Comparison of ENCODE assay signal across 26 cellular contexts in genomic region chr12:130934753-130935152, GRCh38. TPM values are rescaled to one million over a fixed set of nuclear protein-coding genes. Genes with fewer than 3 reads are reported as not detected.
DNase-seq lines count a peak whose midpoint lies in the region; ATAC-seq and TF ChIP-seq lines count a peak whose summit lies in the region.
"Had no signal": no experiment of that assay in that cellular context is flagged by ENCODE, and none has a peak within 500 bp of the region (broad histone marks: within the 10 kb centered on the region; RNA-seq: fewer than 3 reads in every experiment).

No MANE protein-coding gene starts in this region.

- no peaks in the 10 kb centered on the region for H3K36me3 ChIP-seq in HEK293 (ENCODE audit: control insufficient read depth in 2 of 2, insufficient read depth in 1 of 2, low read length in 2 of 2)
- H3K36me3 ChIP-seq: BE2C, BLaER1 had no signal

- no peak overlapping the region for H3K4me3 ChIP-seq in HEK293 (ENCODE audit: low read depth, low read length)
- H3K4me3 ChIP-seq: BLaER1, GM12878 had no signal

- peaks cover 2% of the 10 kb centered on the region for H3K4me1 Mint-ChIP-seq in T-helper 17 cell
- no peaks in the 10 kb centered on the region for H3K4me1 Mint-ChIP-seq in progenitor cell of endocrine pancreas (ENCODE audit: low read depth)
- H3K4me1 Mint-ChIP-seq in activated CD8-positive, alpha-beta memory T cell treated with anti-CD3 and anti-CD28 coated beads, Interleukin-2, amount 10 ng/mL, durations not matched to agents 7 days and 5 days: no peaks in the 10 kb centered on the region

- H3K27ac Mint-ChIP-seq in T-helper 17 cell (peak overlapping the region; percentile 59), progenitor cell of endocrine pancreas (peak overlapping the region; percentile 22)
- no peak overlapping the region for H3K27ac Mint-ChIP-seq in activated CD8-positive, alpha-beta memory T cell treated with anti-CD3 and anti-CD28 coated beads, Interleukin-2, amount 10 ng/mL, durations not matched to agents 7 days and 5 days
- H3K27ac Mint-ChIP-seq: CD14-positive monocyte; CD4-positive, alpha-beta memory T cell; CD8-positive, alpha-beta memory T cell had no signal

- no peak for ATAC-seq in T-helper 17 cell
- no peak for ATAC-seq in activated CD8-positive, alpha-beta memory T cell treated with anti-CD3 and anti-CD28 coated beads, Interleukin-2, amount 10 ng/mL, durations not matched to agents 7 days and 5 days
- ATAC-seq: GM12878 had no signal

- H3K27ac ChIP-seq in HEK293 (ENCODE audit: extremely low read depth, low read depth, low read length): no peak overlapping the region
- H3K27ac ChIP-seq: BLaER1 had no signal

- no peak overlapping the region for H3K4me3 Mint-ChIP-seq in T-helper 17 cell
- no peak overlapping the region for H3K4me3 Mint-ChIP-seq in progenitor cell of endocrine pancreas (ENCODE audit: low read depth)
- no peak overlapping the region for H3K4me3 Mint-ChIP-seq in activated CD8-positive, alpha-beta memory T cell treated with anti-CD3 and anti-CD28 coated beads, Interleukin-2, amount 10 ng/mL, durations not matched to agents 7 days and 5 days
- H3K4me3 Mint-ChIP-seq: CD4-positive, alpha-beta memory T cell; CD4-positive, CD25-positive, alpha-beta regulatory T cell; CD8-positive, alpha-beta memory T cell had no signal

- POLR2A ChIA-PET in HEK293 (lab: Yijun Ruan, JAX): no interaction called here

- H3K36me3 Mint-ChIP-seq in T-helper 17 cell (ENCODE audit: low read depth) (peaks cover 4% of the 10 kb centered on the region), progenitor cell of endocrine pancreas (ENCODE audit: insufficient read depth) (peaks cover 2% of the 10 kb centered on the region)
- peaks cover 2% of the 10 kb centered on the region for H3K36me3 Mint-ChIP-seq in activated CD8-positive, alpha-beta memory T cell treated with anti-CD3 and anti-CD28 coated beads, Interleukin-2, amount 10 ng/mL, durations not matched to agents 7 days and 5 days
- H3K36me3 Mint-ChIP-seq: CD14-positive monocyte; CD4-positive, CD25-positive, alpha-beta regulatory T cell had no signal

- DNase-seq in T-helper 17 cell: no peak
- peak; percentile 36 for DNase-seq in ecto neural progenitor cell (ENCODE audit: low spot score)
- DNase-seq in progenitor cell of endocrine pancreas (ENCODE audit: low spot score, unreplicated experiment): no peak
- DNase-seq in NCI-H128 (lab: John Stamatoyannopoulos, UW; ENCODE audit: unreplicated experiment): no peak
- DNase-seq in activated CD8-positive, alpha-beta memory T cell treated with anti-CD3 and anti-CD28 coated beads, Interleukin-2, amount 10 ng/mL, durations not matched to agents 7 days and 5 days: no peak
- no peak for DNase-seq in NCI-H1930 (lab: John Stamatoyannopoulos, UW)
- DNase-seq: 8988T; ACHN; BE2C; C1 segment of cervical spinal cord; CD4-positive, alpha-beta memory T cell; CD4-positive, CD25-positive, alpha-beta regulatory T cell; CD8-positive, alpha-beta memory T cell; COR-L47; DMS 273 treated with DMSO at 0.1 percent for 48 hours; DMS153; DMS53; DMS79; DND-41; EL; GDM1 had no signal

- H3K27me3 Mint-ChIP-seq in T-helper 17 cell (peaks cover 46% of the 10 kb centered on the region), progenitor cell of endocrine pancreas (peaks cover 12% of the 10 kb centered on the region)
- H3K27me3 Mint-ChIP-seq in activated CD8-positive, alpha-beta memory T cell treated with anti-CD3 and anti-CD28 coated beads, Interleukin-2, amount 10 ng/mL, durations not matched to agents 7 days and 5 days: peaks cover 32% of the 10 kb centered on the region

- H3K9me3 Mint-ChIP-seq in progenitor cell of endocrine pancreas (ENCODE audit: low read depth): peaks cover 9% of the 10 kb centered on the region
- H3K9me3 Mint-ChIP-seq in activated CD8-positive, alpha-beta memory T cell treated with anti-CD3 and anti-CD28 coated beads, Interleukin-2, amount 10 ng/mL, durations not matched to agents 7 days and 5 days (ENCODE audit: low read depth): peaks cover 3% of the 10 kb centered on the region

- no peaks in the 10 kb centered on the region for H3K4me1 ChIP-seq in HEK293 (ENCODE audit: control insufficient read depth, insufficient read depth, low read length)
- H3K4me1 ChIP-seq: BE2C had no signal

- H3K9me3 ChIP-seq in HEK293 (ENCODE audit: control insufficient read depth, insufficient read depth, low read depth, low read length) (no peaks in the 10 kb centered on the region), T-helper 17 cell (ENCODE audit: control insufficient read depth, low read length, poor library complexity, severe bottlenecking) (no peaks in the 10 kb centered on the region)
- H3K9me3 ChIP-seq: BE2C had no signal

- CTCF ChIA-PET in HEK293 (lab: Yijun Ruan, JAX): interaction anchor here (0.6 kb wide), 1 partner anchor 520 kb away, joined by 3 read pairs; no protein-coding TSS in a partner anchor
- CTCF ChIA-PET in activated CD8-positive, alpha-beta memory T cell treated with anti-CD3 and anti-CD28 coated beads, Interleukin-2, amount 10 ng/mL, durations not matched to agents 7 days and 5 days (lab: Charles Lee): no interaction called here

- TF ChIP-seq CTCF in HEK293 (tag by site-specific recombination; IDR thresholded peaks at IDR 0.05) (no peak), progenitor cell of endocrine pancreas (IDR thresholded peaks at IDR 0.05; ENCODE audit: unreplicated experiment) (no peak)

TF ChIP-seq in HEK293, 187 proteins besides CTCF, POLR2A, EP300 and RAD21:
- no peak for TF ChIP-seq ZBTB10 (tag by site-specific recombination; IDR thresholded peaks at IDR 0.05)
- TF ChIP-seq PRDM1 (tag by site-specific recombination; IDR thresholded peaks at IDR 0.05): peak; percentile 94
- no peak for TF ChIP-seq ZNF664 (tag by site-specific recombination; IDR thresholded peaks at IDR 0.05)
- TF ChIP-seq ZBTB17 (tag by site-specific recombination; IDR thresholded peaks at IDR 0.05): no peak

RNA-seq across cellular contexts. Expression of gene ADGRD1, which starts 19.0 kb away (rescaled TPM):
- under 1 TPM in 1 of 2 donors, not detected in 1; 0.67 TPM for total RNA-seq in T-helper 17 cell
- total RNA-seq in progenitor cell of endocrine pancreas: 4.0 and 6.6 TPM in 2 replicates
- total RNA-seq in activated CD8-positive, alpha-beta memory T cell treated with anti-CD3 and anti-CD28 coated beads, Interleukin-2, amount 10 ng/mL, durations not matched to agents 7 days and 5 days: 1 to 10 TPM in 1 of 2 experiments, under 1 TPM in 1; 0.23 to 2.2 TPM
- total RNA-seq: A673; CD4-positive, alpha-beta memory T cell; CD4-positive, CD25-positive, alpha-beta regulatory T cell had no signal
